ENCODE assay signal across 17 cellular contexts in genomic region chr18:13503839-13504238, GRCh38.
DNase-seq lines count a peak whose midpoint lies in the region; ATAC-seq and TF ChIP-seq lines count a peak whose summit lies in the region.
"Had no signal": no experiment of that assay in that cellular context is flagged by ENCODE, and none has a peak within 500 bp of the region (broad histone marks: within the 10 kb centered on the region; RNA-seq: fewer than 3 reads in every experiment).

No MANE protein-coding gene starts in this region.

- no peak overlapping the region for H3K9ac ChIP-seq in H9 (ENCODE audit: extremely low read depth, insufficient read length, low read length)

- H3K36me3 ChIP-seq in mucosa of descending colon (ENCODE audit: low read depth) (no peaks in the 10 kb centered on the region), transverse colon (no peaks in the 10 kb centered on the region), H7 (replicated peaks; ENCODE audit: control insufficient read depth, insufficient read depth, low read length) (no peaks in the 10 kb centered on the region)

- in situ Hi-C loops in transverse colon (cut with MboI; ENCODE audit: low pct_ligation_motif_present in 1 of 4, low pct_unique_long_range_greater_than_20kb in 1 of 4, low sequenced_read_pairs in 3 of 4): no loop called here

- no peak overlapping the region for H2AK5ac ChIP-seq in H9 (ENCODE audit: insufficient read length, low read length)

- H3T11ph ChIP-seq in H9 (ENCODE audit: low read length): no peak overlapping the region

- H4K8ac ChIP-seq in H9 (replicated peaks; ENCODE audit: insufficient read length, low read depth, low read length): no peak overlapping the region

- H3K27me3 Mint-ChIP-seq in H9 (ENCODE audit: low read depth) (peaks cover 36% of the 10 kb centered on the region), chondrocyte (ENCODE audit: low read depth) (no peaks in the 10 kb centered on the region)
- H3K27me3 Mint-ChIP-seq: CD4-positive, alpha-beta T cell had no signal

- H3K27ac Mint-ChIP-seq in H9 (no peak overlapping the region), chondrocyte (ENCODE audit: unreplicated experiment) (peak overlapping the region; percentile 65)
- H3K27ac Mint-ChIP-seq: B cell had no signal

- no peak overlapping the region for H3K4me3 Mint-ChIP-seq in H9
- no peak overlapping the region for H3K4me3 Mint-ChIP-seq in chondrocyte (ENCODE audit: unreplicated experiment)
- H3K4me3 Mint-ChIP-seq: B cell; CD4-positive, alpha-beta T cell had no signal

- H3K23ac ChIP-seq in H9 (ENCODE audit: insufficient read length, low read depth, low read length): no peak overlapping the region

- intact Hi-C loops in mucosa of descending colon (cut with DNase I, micrococcal nuclease): no loop called here
- intact Hi-C loops in transverse colon (cut with DNase I; ENCODE audit: low total_unique reads): no loop called here

- H3K27ac ChIP-seq in H9 (ENCODE audit: insufficient read length, low read depth, low read length): no peak overlapping the region
- no peak overlapping the region for H3K27ac ChIP-seq in transverse colon

- H2BK20ac ChIP-seq in H9 (ENCODE audit: low read depth, low read length, poor library complexity, severe bottlenecking): no peak overlapping the region

- no peaks in the 10 kb centered on the region for H4K20me1 ChIP-seq in H9 (ENCODE audit: control insufficient read depth, insufficient read depth, insufficient read length)

- H3K79me2 ChIP-seq in H9 (ENCODE audit: insufficient read depth, low read length): no peaks in the 10 kb centered on the region

- H2BK12ac ChIP-seq in H9 (ENCODE audit: insufficient read length, low read depth, low read length): no peak overlapping the region

- H3K9me3 Mint-ChIP-seq in H9: peaks cover 11 to 16% of the 10 kb centered on the region in 2 experiments
- peaks cover 22% of the 10 kb centered on the region for H3K9me3 Mint-ChIP-seq in chondrocyte (ENCODE audit: low read depth)
- H3K9me3 Mint-ChIP-seq: CD4-positive, alpha-beta T cell had no signal

- no peak overlapping the region for H3K18ac ChIP-seq in H9 (ENCODE audit: insufficient read length, low read depth, low read length)

- no peak overlapping the region for H2BK5ac ChIP-seq in H9 (ENCODE audit: insufficient read length, low read length)

- H2AFZ ChIP-seq in H9 (ENCODE audit: low read length): no peak overlapping the region

- DNase-seq in H9 (no peak), chondrocyte (ENCODE audit: low spot score) (no peak), mucosa of descending colon (peak in 1 of 3 donors; percentile 23), transverse colon (peak; percentile 20), H7 (no peak), NCI-H526 (lab: John Stamatoyannopoulos, UW) (no peak), A172 (ENCODE audit: low spot score) (no peak)
- DNase-seq: C1 segment of cervical spinal cord; Calu3; CD4-positive, alpha-beta T cell; DMS153; DMS79 treated with DMSO at 0.1 percent for 48 hours; EL; GOT3 had no signal

- H3K23me2 ChIP-seq in H9 (ENCODE audit: insufficient read length, low read depth, low read length, poor library complexity, severe bottlenecking): no peaks in the 10 kb centered on the region

- H3K4me2 ChIP-seq in H9 (ENCODE audit: insufficient read depth, insufficient read length, low read length): no peak overlapping the region

- TF ChIP-seq POLR2A in transverse colon (IDR thresholded peaks at IDR 0.05): no peak

- H3K14ac ChIP-seq in H9 (ENCODE audit: insufficient read depth, low read length): no peak overlapping the region

- H3K4me1 ChIP-seq in H9 (ENCODE audit: insufficient read depth, low read length): peaks cover 7% of the 10 kb centered on the region; the same call in 1 of the 2 replicates
- no peaks in the 10 kb centered on the region for H3K4me1 ChIP-seq in mucosa of descending colon (ENCODE audit: low read depth)
- peaks cover 0 to 28% (median 7%) of the 10 kb centered on the region in 4 donors for H3K4me1 ChIP-seq in transverse colon

- H3K36me3 Mint-ChIP-seq in H9 (ENCODE audit: insufficient read depth in 1 of 3, low read depth in 3 of 3) (peaks cover 11 to 12% (median 12%) of the 10 kb centered on the region in 3 experiments), chondrocyte (ENCODE audit: low read depth) (peaks cover 18% of the 10 kb centered on the region)

- no peaks in the 10 kb centered on the region for H3K79me1 ChIP-seq in H9 (ENCODE audit: insufficient read depth, low read depth, low read length, poor library complexity, severe bottlenecking)

- H3K9me3 ChIP-seq in H9 (ENCODE audit: control insufficient read depth, low read depth, low read length) (peaks cover 3% of the 10 kb centered on the region), mucosa of descending colon (no peaks in the 10 kb centered on the region), transverse colon (no peaks in the 10 kb centered on the region)

- H3K27me3 ChIP-seq in H9 (ENCODE audit: insufficient read depth, low read length): no peaks in the 10 kb centered on the region
- H3K27me3 ChIP-seq in transverse colon: no peaks in the 10 kb centered on the region
- no peaks in the 10 kb centered on the region for H3K27me3 ChIP-seq in H7 (ENCODE audit: control insufficient read depth, insufficient read depth, low read length)

- no peak overlapping the region for H4K5ac ChIP-seq in H9 (ENCODE audit: insufficient read length, low read depth, low read length)

- peak; percentile 86 for ATAC-seq in mucosa of descending colon
- ATAC-seq: HCT116, K562 had no signal

- TF ChIP-seq EP300 in transverse colon (IDR thresholded peaks at IDR 0.05; ENCODE audit: low read depth): no peak

- no peak overlapping the region for H2BK15ac ChIP-seq in H9 (ENCODE audit: low read depth, low read length)

- 0 out of 3 replicates have a peak, but pooled peaks have one; percentile 14 for TF ChIP-seq CTCF in H9 (conservative IDR thresholded peaks at IDR 0.05)
- TF ChIP-seq CTCF in chondrocyte (IDR thresholded peaks at IDR 0.05): no peak
- no peak for TF ChIP-seq CTCF in mucosa of descending colon (IDR thresholded peaks at IDR 0.05)
- TF ChIP-seq CTCF in transverse colon (IDR thresholded peaks at IDR 0.05): no peak

- WGBS in H9 (ENCODE audit: extremely low coverage, insufficient read length, low lambda C conversion rate): no CpG with 5 or more reads among the region's 6 CpGs
- WGBS in transverse colon (ENCODE audit: low coverage in 1 of 2), 2 donors: 52 to 70% methylated on average over 1 to 6 of the region's 6 CpGs

- no peak overlapping the region for H3K56ac ChIP-seq in H9 (ENCODE audit: insufficient read length, low read depth, low read length)

- H3K4me3 ChIP-seq in mucosa of descending colon (no peak overlapping the region), transverse colon (no peak overlapping the region), H7 (ENCODE audit: insufficient read depth, low read depth, low read length) (no peak overlapping the region)
- H3K4me3 ChIP-seq: K562 had no signal

- H3K4ac ChIP-seq in H9 (ENCODE audit: low read depth, low read length): no peak overlapping the region

- no peak overlapping the region for H4K91ac ChIP-seq in H9 (ENCODE audit: insufficient read length, low read depth, low read length)

- peaks cover 33 to 39% of the 10 kb centered on the region in 2 experiments for H3K4me1 Mint-ChIP-seq in H9
- H3K4me1 Mint-ChIP-seq in chondrocyte (ENCODE audit: low read depth): peaks cover 67% of the 10 kb centered on the region

- H2BK120ac ChIP-seq in H9 (ENCODE audit: low read depth, low read length, poor library complexity, severe bottlenecking): no peak overlapping the region
